ENCODE assay signal across 8 cellular contexts in the genomic region with DNA sequence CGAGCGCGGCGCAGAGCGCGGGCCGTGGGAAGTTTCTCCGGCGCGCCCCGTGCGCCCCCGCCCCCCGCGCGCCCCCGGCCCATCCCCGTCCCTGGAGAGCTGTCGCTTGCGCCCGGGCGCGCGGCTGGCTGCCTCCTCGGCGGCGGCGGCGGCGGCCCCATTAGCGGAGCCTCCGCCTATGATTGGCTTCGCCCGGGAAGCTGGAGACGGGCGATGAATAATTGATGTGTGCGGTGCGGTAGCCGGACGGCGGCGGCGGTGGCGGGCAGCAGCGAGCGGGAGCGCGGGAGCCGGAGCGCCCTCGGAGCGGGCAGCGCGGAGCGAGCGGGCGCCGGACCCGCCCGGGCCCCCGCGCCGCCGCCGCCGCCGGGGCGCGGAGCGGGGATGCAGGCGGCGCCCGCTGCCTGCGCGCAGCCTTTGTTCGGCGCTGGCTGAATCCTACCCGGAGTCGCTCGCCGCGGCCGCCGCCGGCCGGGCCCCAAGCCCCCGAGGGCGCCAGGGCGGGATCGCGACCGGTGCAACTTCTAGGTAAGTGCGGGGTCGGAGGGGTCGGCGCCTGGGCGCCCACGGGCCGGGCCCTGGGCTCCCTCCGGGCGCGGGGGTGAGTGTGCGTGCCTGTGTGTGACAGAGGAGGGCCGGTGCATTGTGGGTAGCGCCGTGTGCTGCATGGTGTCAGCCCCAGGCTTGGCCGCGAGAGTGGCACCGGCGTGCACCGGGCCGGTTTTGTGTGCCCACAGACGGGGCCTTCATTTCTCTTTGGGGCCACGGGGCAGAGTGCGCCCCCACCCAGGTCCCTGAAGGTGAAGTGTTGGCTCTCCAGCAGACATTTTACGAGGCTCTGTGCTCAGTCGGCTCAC.
DNase-seq lines count a peak whose midpoint lies in the region; ATAC-seq, FAIRE-seq and TF ChIP-seq lines count a peak whose summit lies in the region.

No MANE protein-coding gene starts in this region.

- no peaks in the 10 kb centered on the region for H3K9me3 ChIP-seq in AG04450 (ENCODE audit: control insufficient read depth, insufficient read depth, low read length)

- H3K4me3 ChIP-seq in AG04450 (ENCODE audit: low read depth, low read length): peak overlapping the region; percentile 51; the same call in 1 of the 2 replicates
- H3K4me3 ChIP-seq in astrocyte of the cerebellum (ENCODE audit: low read depth, low read length): peak overlapping the region; percentile 39

- no peak overlapping the region for H3K27ac ChIP-seq in AG04450 (ENCODE audit: low read depth, low read length)

- peak overlapping the region; percentile 71 to 83 (median 73) for H3K4me3 Mint-ChIP-seq in T-cell

- FAIRE-seq in HTR-8/SVneo (lab: Jason Lieb, UNC): no peak

- TF ChIP-seq CTCF in AG04450 (IDR thresholded peaks at IDR 0.05; ENCODE audit: low read depth, low read length) (no peak), astrocyte of the cerebellum (IDR thresholded peaks at IDR 0.05; ENCODE audit: low read depth, low read length, missing control alignments) (no peak)

- CTCF ChIA-PET in AG04450 (lab: Charles Lee) (no interaction called here), T-cell (lab: Charles Lee) (interaction anchor here in 1 of 2 donors (1.7 kb wide), 1 partner anchor 1197 kb away, joined by 4 read pairs; no protein-coding TSS in a partner anchor)

- no peaks in the 10 kb centered on the region for H3K27me3 Mint-ChIP-seq in T-cell

- no peak for DNase-seq in AG04450 (ENCODE audit: low read depth, low spot score)
- peak in 32 of 34 experiments; percentile 8 to 62 (median 42) for DNase-seq in T-cell
- DNase-seq in astrocyte of the cerebellum (ENCODE audit: low read depth): no peak
- DNase-seq in islet precursor cell: peak; percentile 82
- DNase-seq in stimulated activated CD4-positive, alpha-beta T cell treated with anti-CD3 and anti-CD28 coated beads, Interleukin-1b, Interleukin-23, amount 100 ng/mL, for 48 hours: peak; percentile 72
- DNase-seq in HTR-8/SVneo (ENCODE audit: insufficient read length, low spot score): no peak

- in situ Hi-C loops in astrocyte of the cerebellum (cut with HindIII; ENCODE audit: low sequenced_read_pairs): no loop called here

- ATAC-seq in GM18907 (IDR thresholded peaks at IDR 0.05; ENCODE audit: unreplicated experiment) (peak; percentile 54), HG03103 (IDR thresholded peaks at IDR 0.05; ENCODE audit: low read depth, unreplicated experiment) (peak; percentile 39), T-cell (replicated peaks in 1 of 4) (peak; percentile 81 to 85 (median 84))

- peaks cover 49 to 59% (median 57%) of the 10 kb centered on the region in 3 donors for H3K4me1 Mint-ChIP-seq in T-cell

- H3K27ac Mint-ChIP-seq in T-cell: peak overlapping the region; percentile 78 to 85

- no peaks in the 10 kb centered on the region for H3K36me3 Mint-ChIP-seq in T-cell

- POLR2A ChIA-PET in AG04450 (lab: Yijun Ruan, JAX): interaction anchor here (0.6 to 2.1 kb wide), 4 partner anchors 17 to 555 kb away, joined by 3 to 8 read pairs (median 4); no protein-coding TSS in a partner anchor
- POLR2A ChIA-PET in T-cell (lab: Charles Lee): interaction anchor here (0.6 kb wide), 2 partner anchors 79 to 201 kb away, joined by 3 to 5 read pairs; no protein-coding TSS in a partner anchor

- no peaks in the 10 kb centered on the region for H3K9me3 Mint-ChIP-seq in T-cell

- no peaks in the 10 kb centered on the region for H3K27me3 ChIP-seq in AG04450 (ENCODE audit: control insufficient read depth, insufficient read depth, low read length)

Comparison
In these comparisons a context has a peak if more than half of its experiments do, and no peak if none do; other contexts are left out.
1. DNase-seq: peak in T-cell (32 of 34), islet precursor cell (single experiment) and stimulated activated CD4-positive, alpha-beta T cell treated with anti-CD3 and anti-CD28 coated beads, Interleukin-1b, Interleukin-23, amount 100 ng/mL, for 48 hours (single experiment); none in AG04450 (single experiment), astrocyte of the cerebellum (single experiment) and HTR-8/SVneo (single experiment).
2. Peak in every context shown above with its lines, with median percentiles within 50 percentile points of each other: ATAC-seq.